In the genomic region with DNA sequence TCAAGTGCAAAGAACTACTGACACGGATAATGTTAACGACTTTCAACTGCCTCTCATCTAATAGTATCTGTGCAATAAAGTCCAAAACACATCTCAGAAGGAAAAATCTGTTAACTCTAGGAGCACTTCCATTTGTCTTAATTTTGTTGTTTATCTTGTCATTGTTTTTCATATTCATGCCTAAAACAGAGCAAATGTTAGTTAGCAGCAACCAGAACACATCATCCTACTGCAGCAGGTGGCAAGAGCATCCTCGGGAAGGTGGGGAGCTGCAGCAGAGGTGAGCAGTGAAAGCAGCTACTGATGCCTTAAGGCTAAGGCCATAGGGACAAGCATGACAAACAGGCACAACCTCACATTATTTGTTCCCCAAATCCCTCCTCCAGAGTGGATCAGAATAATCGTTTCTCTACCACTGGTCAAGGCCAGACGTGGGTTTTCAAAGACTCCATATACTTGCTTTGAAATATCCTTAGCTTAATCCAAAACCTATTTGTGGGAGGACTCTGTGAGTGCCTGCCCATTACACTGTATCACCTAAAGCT, we compare ENCODE assay signal across 1 cellular context.
TF ChIP-seq lines count a peak whose summit lies in the region.

No MANE protein-coding gene starts in this region.

TF ChIP-seq in H1, 55 proteins besides CTCF, POLR2A, EP300 and RAD21:
- no peak for TF ChIP-seq JUND (IDR thresholded peaks at IDR 0.05; ENCODE audit: low read length)
- TF ChIP-seq, protein P1, sequence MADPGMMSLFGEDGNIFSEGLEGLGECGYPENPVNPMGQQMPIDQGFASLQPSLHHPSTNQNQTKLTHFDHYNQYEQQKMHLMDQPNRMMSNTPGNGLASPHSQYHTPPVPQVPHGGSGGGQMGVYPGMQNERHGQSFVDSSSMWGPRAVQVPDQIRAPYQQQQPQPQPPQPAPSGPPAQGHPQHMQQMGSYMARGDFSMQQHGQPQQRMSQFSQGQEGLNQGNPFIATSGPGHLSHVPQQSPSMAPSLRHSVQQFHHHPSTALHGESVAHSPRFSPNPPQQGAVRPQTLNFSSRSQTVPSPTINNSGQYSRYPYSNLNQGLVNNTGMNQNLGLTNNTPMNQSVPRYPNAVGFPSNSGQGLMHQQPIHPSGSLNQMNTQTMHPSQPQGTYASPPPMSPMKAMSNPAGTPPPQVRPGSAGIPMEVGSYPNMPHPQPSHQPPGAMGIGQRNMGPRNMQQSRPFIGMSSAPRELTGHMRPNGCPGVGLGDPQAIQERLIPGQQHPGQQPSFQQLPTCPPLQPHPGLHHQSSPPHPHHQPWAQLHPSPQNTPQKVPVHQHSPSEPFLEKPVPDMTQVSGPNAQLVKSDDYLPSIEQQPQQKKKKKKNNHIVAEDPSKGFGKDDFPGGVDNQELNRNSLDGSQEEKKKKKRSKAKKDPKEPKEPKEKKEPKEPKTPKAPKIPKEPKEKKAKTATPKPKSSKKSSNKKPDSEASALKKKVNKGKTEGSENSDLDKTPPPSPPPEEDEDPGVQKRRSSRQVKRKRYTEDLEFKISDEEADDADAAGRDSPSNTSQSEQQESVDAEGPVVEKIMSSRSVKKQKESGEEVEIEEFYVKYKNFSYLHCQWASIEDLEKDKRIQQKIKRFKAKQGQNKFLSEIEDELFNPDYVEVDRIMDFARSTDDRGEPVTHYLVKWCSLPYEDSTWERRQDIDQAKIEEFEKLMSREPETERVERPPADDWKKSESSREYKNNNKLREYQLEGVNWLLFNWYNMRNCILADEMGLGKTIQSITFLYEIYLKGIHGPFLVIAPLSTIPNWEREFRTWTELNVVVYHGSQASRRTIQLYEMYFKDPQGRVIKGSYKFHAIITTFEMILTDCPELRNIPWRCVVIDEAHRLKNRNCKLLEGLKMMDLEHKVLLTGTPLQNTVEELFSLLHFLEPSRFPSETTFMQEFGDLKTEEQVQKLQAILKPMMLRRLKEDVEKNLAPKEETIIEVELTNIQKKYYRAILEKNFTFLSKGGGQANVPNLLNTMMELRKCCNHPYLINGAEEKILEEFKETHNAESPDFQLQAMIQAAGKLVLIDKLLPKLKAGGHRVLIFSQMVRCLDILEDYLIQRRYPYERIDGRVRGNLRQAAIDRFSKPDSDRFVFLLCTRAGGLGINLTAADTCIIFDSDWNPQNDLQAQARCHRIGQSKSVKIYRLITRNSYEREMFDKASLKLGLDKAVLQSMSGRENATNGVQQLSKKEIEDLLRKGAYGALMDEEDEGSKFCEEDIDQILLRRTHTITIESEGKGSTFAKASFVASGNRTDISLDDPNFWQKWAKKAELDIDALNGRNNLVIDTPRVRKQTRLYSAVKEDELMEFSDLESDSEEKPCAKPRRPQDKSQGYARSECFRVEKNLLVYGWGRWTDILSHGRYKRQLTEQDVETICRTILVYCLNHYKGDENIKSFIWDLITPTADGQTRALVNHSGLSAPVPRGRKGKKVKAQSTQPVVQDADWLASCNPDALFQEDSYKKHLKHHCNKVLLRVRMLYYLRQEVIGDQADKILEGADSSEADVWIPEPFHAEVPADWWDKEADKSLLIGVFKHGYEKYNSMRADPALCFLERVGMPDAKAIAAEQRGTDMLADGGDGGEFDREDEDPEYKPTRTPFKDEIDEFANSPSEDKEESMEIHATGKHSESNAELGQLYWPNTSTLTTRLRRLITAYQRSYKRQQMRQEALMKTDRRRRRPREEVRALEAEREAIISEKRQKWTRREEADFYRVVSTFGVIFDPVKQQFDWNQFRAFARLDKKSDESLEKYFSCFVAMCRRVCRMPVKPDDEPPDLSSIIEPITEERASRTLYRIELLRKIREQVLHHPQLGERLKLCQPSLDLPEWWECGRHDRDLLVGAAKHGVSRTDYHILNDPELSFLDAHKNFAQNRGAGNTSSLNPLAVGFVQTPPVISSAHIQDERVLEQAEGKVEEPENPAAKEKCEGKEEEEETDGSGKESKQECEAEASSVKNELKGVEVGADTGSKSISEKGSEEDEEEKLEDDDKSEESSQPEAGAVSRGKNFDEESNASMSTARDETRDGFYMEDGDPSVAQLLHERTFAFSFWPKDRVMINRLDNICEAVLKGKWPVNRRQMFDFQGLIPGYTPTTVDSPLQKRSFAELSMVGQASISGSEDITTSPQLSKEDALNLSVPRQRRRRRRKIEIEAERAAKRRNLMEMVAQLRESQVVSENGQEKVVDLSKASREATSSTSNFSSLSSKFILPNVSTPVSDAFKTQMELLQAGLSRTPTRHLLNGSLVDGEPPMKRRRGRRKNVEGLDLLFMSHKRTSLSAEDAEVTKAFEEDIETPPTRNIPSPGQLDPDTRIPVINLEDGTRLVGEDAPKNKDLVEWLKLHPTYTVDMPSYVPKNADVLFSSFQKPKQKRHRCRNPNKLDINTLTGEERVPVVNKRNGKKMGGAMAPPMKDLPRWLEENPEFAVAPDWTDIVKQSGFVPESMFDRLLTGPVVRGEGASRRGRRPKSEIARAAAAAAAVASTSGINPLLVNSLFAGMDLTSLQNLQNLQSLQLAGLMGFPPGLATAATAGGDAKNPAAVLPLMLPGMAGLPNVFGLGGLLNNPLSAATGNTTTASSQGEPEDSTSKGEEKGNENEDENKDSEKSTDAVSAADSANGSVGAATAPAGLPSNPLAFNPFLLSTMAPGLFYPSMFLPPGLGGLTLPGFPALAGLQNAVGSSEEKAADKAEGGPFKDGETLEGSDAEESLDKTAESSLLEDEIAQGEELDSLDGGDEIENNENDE (IDR thresholded peaks at IDR 0.05; ENCODE audit: insufficient replicate concordance, low read length), result no peak
- TF ChIP-seq RXRA (IDR thresholded peaks at IDR 0.05; ENCODE audit: insufficient read depth, low read depth, low read length), result no peak
- TF ChIP-seq TAF1 (IDR thresholded peaks at IDR 0.05; ENCODE audit: low read depth, low read length), result no peak
- TF ChIP-seq, protein P2, sequence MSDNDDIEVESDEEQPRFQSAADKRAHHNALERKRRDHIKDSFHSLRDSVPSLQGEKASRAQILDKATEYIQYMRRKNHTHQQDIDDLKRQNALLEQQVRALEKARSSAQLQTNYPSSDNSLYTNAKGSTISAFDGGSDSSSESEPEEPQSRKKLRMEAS (IDR thresholded peaks at IDR 0.05), result no peak
- no peak for TF ChIP-seq HDAC6 (IDR thresholded peaks at IDR 0.05; ENCODE audit: low read depth, low read length)
- no peak for TF ChIP-seq SP1 (IDR thresholded peaks at IDR 0.05; ENCODE audit: low read depth, low read length)
- no peak for TF ChIP-seq SIX5 (IDR thresholded peaks at IDR 0.05; ENCODE audit: low read depth, low read length)
- no peak for TF ChIP-seq CBX8 (IDR thresholded peaks at IDR 0.05; ENCODE audit: borderline replicate concordance, low read depth, low read length)
- TF ChIP-seq USF2 (IDR thresholded peaks at IDR 0.05; ENCODE audit: low read length), result no peak
- TF ChIP-seq CEBPB (IDR thresholded peaks at IDR 0.05; ENCODE audit: low read depth, low read length), result no peak
- no peak for TF ChIP-seq ATF2 (IDR thresholded peaks at IDR 0.05; ENCODE audit: low read length)
- TF ChIP-seq KDM5A (IDR thresholded peaks at IDR 0.05; ENCODE audit: low read length), result no peak
- TF ChIP-seq CHD2 (IDR thresholded peaks at IDR 0.05; ENCODE audit: low read length), result no peak
- TF ChIP-seq JUN (IDR thresholded peaks at IDR 0.05; ENCODE audit: low read depth, low read length), result no peak
- no peak for TF ChIP-seq RFX5 (IDR thresholded peaks at IDR 0.05; ENCODE audit: borderline replicate concordance, low read depth, low read length)
